ENCODE assay signal across 14 cellular contexts in the genomic region with DNA sequence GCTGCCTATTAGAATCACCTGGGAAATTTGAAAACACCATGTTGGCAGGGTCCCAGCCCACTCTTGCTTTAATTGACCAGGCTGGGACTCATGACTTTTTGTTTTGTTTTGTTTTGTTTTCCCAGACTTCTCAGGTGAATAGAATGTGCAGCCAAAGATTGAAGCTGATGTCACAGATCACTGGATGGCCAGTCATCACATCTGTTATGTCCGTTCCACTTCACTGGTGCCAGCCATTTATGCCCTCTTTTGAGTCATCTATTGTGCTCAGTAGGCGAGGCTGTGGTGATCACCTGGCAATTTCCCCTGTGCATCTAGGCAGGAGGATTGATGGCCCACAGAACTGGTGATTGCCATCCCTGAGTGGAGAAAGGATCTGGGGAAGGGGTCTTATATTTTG.
DNase-seq lines count a peak whose midpoint lies in the region; ATAC-seq lines count a peak whose summit lies in the region.
"Had no signal": no experiment of that assay in that cellular context is flagged by ENCODE, and none has a peak within 500 bp of the region (broad histone marks: within the 10 kb centered on the region; RNA-seq: fewer than 3 reads in every experiment).

No MANE protein-coding gene starts in this region.

- ATAC-seq in GM18868 (IDR thresholded peaks at IDR 0.05; ENCODE audit: unreplicated experiment): peak; percentile 93
- no peak for ATAC-seq in GM19467 (IDR thresholded peaks at IDR 0.05; ENCODE audit: unreplicated experiment)
- ATAC-seq: effector memory CD8-positive, alpha-beta T cell; gastrocnemius medialis had no signal

- DNase-seq in COR-L47 (lab: John Stamatoyannopoulos, UW) (peak; percentile 81), NCI-H1105 (lab: John Stamatoyannopoulos, UW) (peak; percentile 91), SHP77 treated with DMSO at 0.1 percent for 48 hours (lab: John Stamatoyannopoulos, UW) (peak; percentile 10), NCI-H2227 (lab: John Stamatoyannopoulos, UW; ENCODE audit: unreplicated experiment) (no peak), T-helper 1 cell (no peak), activated T-cell treated with anti-CD3 and anti-CD28 coated beads for 4 hours (no peak)
- DNase-seq: activated CD4-positive, CD25-positive, alpha-beta regulatory T cell; activated naive CD4-positive, alpha-beta T cell treated with anti-CD3 and anti-CD28 coated beads, Interleukin-2, amount 10 ng/mL, durations not matched to agents 7 days and 5 days; brain microvascular endothelial cell; Calu3; effector memory CD8-positive, alpha-beta T cell; gastrocnemius medialis had no signal

Comparison
In these comparisons a context has a peak if more than half of its experiments do, and no peak if none do; other contexts are left out.
1. DNase-seq: peak in COR-L47 (single experiment), NCI-H1105 (single experiment) and SHP77 treated with DMSO at 0.1 percent for 48 hours (single experiment); none in NCI-H2227 (single experiment), T-helper 1 cell (0 of 5) and activated T-cell treated with anti-CD3 and anti-CD28 coated beads for 4 hours (single experiment).